Comparison of ENCODE assay signal across 16 cellular contexts in genomic region chr11:34658071-34659015, GRCh38. TPM values are rescaled to one million over a fixed set of nuclear protein-coding genes. Genes with fewer than 3 reads are reported as not detected.
DNase-seq lines count a peak whose midpoint lies in the region; ATAC-seq and TF ChIP-seq lines count a peak whose summit lies in the region.
"Had no signal": no experiment of that assay in that cellular context is flagged by ENCODE, and none has a peak within 500 bp of the region (broad histone marks: within the 10 kb centered on the region; RNA-seq: fewer than 3 reads in every experiment).

No MANE protein-coding gene starts in this region.

- H3K4me2 ChIP-seq in IMR-90 (ENCODE audit: low read depth, low read length), result no peak overlapping the region

- H2BK5ac ChIP-seq in IMR-90 (ENCODE audit: low read depth, low read length, poor library complexity, severe bottlenecking), result no peak overlapping the region

- H4K91ac ChIP-seq in IMR-90 (ENCODE audit: insufficient read depth, low read depth, low read length), result no peak overlapping the region

- H3K4me3 ChIP-seq in IMR-90 (ENCODE audit: insufficient read depth, low read depth, low read length), result no peak overlapping the region
- H3K4me3 ChIP-seq: HAP-1 had no signal

- no peak overlapping the region for H4K5ac ChIP-seq in IMR-90 (ENCODE audit: low read depth, low read length)

- 78% methylated on average over 1 of the region's 14 CpGs; no CpG with 5 or more reads in 1 of the 2 experiments for WGBS in IMR-90 (ENCODE audit: extremely low coverage in 2 of 2, insufficient read length in 1 of 2), 2 experiments

- H3K27ac ChIP-seq in IMR-90 (ENCODE audit: insufficient read depth, low read length), result no peak overlapping the region
- H3K27ac ChIP-seq in epithelial cell of prostate, result peak overlapping the region; percentile 99

- BruUV-seq in Calu3 (replicated peaks; lab: Mats Ljungman, UMichigan), result no TSS peak
- BruUV-seq in IMR-90 (replicated peaks; lab: Mats Ljungman, UMichigan), result no TSS peak

- H3K23ac ChIP-seq in IMR-90 (ENCODE audit: low read depth, low read length), result no peak overlapping the region

- no peak for TF ChIP-seq RAD21 in IMR-90 (IDR thresholded peaks at IDR 0.05; ENCODE audit: low read length)

- peak overlapping the region; percentile 11; the same call in 1 of the 2 replicates for H3K4ac ChIP-seq in IMR-90 (ENCODE audit: low read depth, low read length)

- 0 out of 2 replicates have a peak overlapping the region, but pooled peaks have one; percentile 7 for H2AK5ac ChIP-seq in IMR-90 (ENCODE audit: low read depth, low read length)

- no peaks in the 10 kb centered on the region for H3K27me3 Mint-ChIP-seq in Calu3 (ENCODE audit: unreplicated experiment)

- no peak overlapping the region for H3K9ac ChIP-seq in IMR-90 (ENCODE audit: low read depth, low read length)

- ATAC-seq in IMR-90 (ENCODE audit: low read depth) (no peak), HG03139 (IDR thresholded peaks at IDR 0.05; ENCODE audit: unreplicated experiment) (no peak), sciatic nerve (no peak)
- ATAC-seq: CD8-positive, alpha-beta T cell had no signal

- in situ Hi-C loops in IMR-90 (cut with MboI; ENCODE audit: low sequenced_read_pairs), result no loop called here

- H2BK120ac ChIP-seq in IMR-90 (ENCODE audit: low read depth, low read length), result peak overlapping the region; percentile 36; the same call in 1 of the 2 replicates

- no peaks in the 10 kb centered on the region for H3K36me3 ChIP-seq in IMR-90 (ENCODE audit: control insufficient read depth, insufficient read depth, low read length)
- H3K36me3 ChIP-seq: HAP-1 had no signal

- no peak overlapping the region; the same call in 1 of the 2 replicates for H3K18ac ChIP-seq in IMR-90 (ENCODE audit: low read depth, low read length)

- no peaks in the 10 kb centered on the region for H3K9me3 ChIP-seq in IMR-90 (ENCODE audit: control insufficient read depth, insufficient read depth, low read length)
- H3K9me3 ChIP-seq: HAP-1 had no signal

- H4K20me1 ChIP-seq in IMR-90 (ENCODE audit: insufficient read depth, low read length), result no peaks in the 10 kb centered on the region

- H2BK20ac ChIP-seq in IMR-90 (ENCODE audit: low read depth, low read length), result peak overlapping the region; percentile 45; the same call in 1 of the 2 replicates

- H3K14ac ChIP-seq in IMR-90 (replicated peaks; ENCODE audit: low read depth, low read length), result no peak overlapping the region

- no peak overlapping the region for H2AFZ ChIP-seq in IMR-90 (replicated peaks; ENCODE audit: low read length, poor library complexity)

- intact Hi-C loops in Calu3 (cut with micrococcal nuclease; ENCODE audit: unreplicated experiment) (no loop called here), IMR-90 (cut with micrococcal nuclease) (no loop called here), sciatic nerve (cut with DNase I) (no loop called here)

- peak overlapping the region; percentile 18; the same call in 1 of the 3 replicates for H2BK15ac ChIP-seq in IMR-90 (ENCODE audit: low read depth, low read length)

- H3K27ac Mint-ChIP-seq in Calu3 (ENCODE audit: unreplicated experiment), result peak overlapping the region; percentile 34
- H3K27ac Mint-ChIP-seq: CD8-positive, alpha-beta T cell had no signal

- CTCF ChIA-PET in Calu3 (lab: Charles Lee), result no interaction called here
- CTCF ChIA-PET in IMR-90 (lab: Yijun Ruan, JAX), result interaction anchor here (0.7 kb wide), 1 partner anchor 253 kb away, joined by 3 read pairs; no protein-coding TSS in a partner anchor

- no peak overlapping the region for H2AK9ac ChIP-seq in IMR-90 (replicated peaks; ENCODE audit: low read depth, low read length, poor library complexity)

- H3K36me3 Mint-ChIP-seq in Calu3 (ENCODE audit: insufficient read depth, unreplicated experiment), result peaks cover 98% of the 10 kb centered on the region
- H3K36me3 Mint-ChIP-seq: CD8-positive, alpha-beta T cell had no signal

- no peak overlapping the region for H3K4me3 Mint-ChIP-seq in Calu3 (ENCODE audit: low read depth, unreplicated experiment)
- H3K4me3 Mint-ChIP-seq: CD14-positive monocyte; CD8-positive, alpha-beta T cell had no signal

- no peaks in the 10 kb centered on the region for H3K9me3 Mint-ChIP-seq in Calu3 (ENCODE audit: low read depth, unreplicated experiment)
- H3K9me3 Mint-ChIP-seq: CD8-positive, alpha-beta T cell had no signal

- H3K27me3 ChIP-seq in IMR-90 (ENCODE audit: control insufficient read depth, insufficient read depth, low read length), result no peaks in the 10 kb centered on the region

- peaks cover 3% of the 10 kb centered on the region; the same call in 1 of the 2 replicates for H3K4me1 ChIP-seq in IMR-90 (ENCODE audit: control insufficient read depth, insufficient read depth, low read length)

- DNase-seq in NCI-H748 (lab: John Stamatoyannopoulos, UW; ENCODE audit: unreplicated experiment), result peak; percentile 24
- no peak for DNase-seq in NCI-H748 treated with DMSO at 0.1 percent for 48 hours (lab: John Stamatoyannopoulos, UW)
- DNase-seq in Calu3, result no peak
- no peak for DNase-seq in IMR-90
- no peak for DNase-seq in epithelial cell of prostate (ENCODE audit: low read depth, low spot score)
- no peak for DNase-seq in sciatic nerve (ENCODE audit: low spot score)
- DNase-seq: CD8-positive, alpha-beta T cell; COR-L47; DMS79 had no signal

- H4K8ac ChIP-seq in IMR-90 (ENCODE audit: low read depth in 2 of 2, low read length in 2 of 2), result no peak overlapping the region

- POLR2A ChIA-PET in IMR-90 (lab: Charles Lee; ENCODE audit: unreplicated experiment), result no interaction called here

- H3K79me1 ChIP-seq in IMR-90 (ENCODE audit: low read depth in 1 of 2, low read length in 2 of 2), result no peaks in the 10 kb centered on the region

- peaks cover 5% of the 10 kb centered on the region for H3K9me1 ChIP-seq in IMR-90 (ENCODE audit: insufficient read depth, low read length)

- peaks cover 45% of the 10 kb centered on the region for H3K4me1 Mint-ChIP-seq in Calu3 (ENCODE audit: low read depth, unreplicated experiment)

- dilution Hi-C loops in IMR-90 (cut with HindIII; ENCODE audit: low sequenced_read_pairs, unreplicated experiment), result no loop called here

- no peak overlapping the region for H3K56ac ChIP-seq in IMR-90 (ENCODE audit: extremely low read depth, insufficient read depth, low read length)

- TF ChIP-seq CTCF in Calu3 (IDR thresholded peaks at IDR 0.05; ENCODE audit: unreplicated experiment), result no peak
- no peak for TF ChIP-seq CTCF in IMR-90 (conservative IDR thresholded peaks at IDR 0.05; ENCODE audit: low read depth, low read length)

- TF ChIP-seq POLR2A in IMR-90 (IDR thresholded peaks at IDR 0.05; ENCODE audit: low read depth, low read length), result no peak

TF ChIP-seq in IMR-90, 13 proteins besides CTCF, POLR2A, EP300 and RAD21:
- no peak for TF ChIP-seq FOS (IDR thresholded peaks at IDR 0.05; ENCODE audit: low read depth, low read length)

RNA-seq across cellular contexts. Expression of gene EHF, which starts 37.5 kb away (rescaled TPM):
- total RNA-seq in Calu3 (2022) (286 and 299 TPM in 2 replicates), IMR-90 (2012; rRNA removed) (under 0.01 TPM in 1 of 2 replicates, not detected in the other), sciatic nerve (0.18 TPM)
- not detected in 2 replicates for polyA plus RNA-seq in IMR-90 (2012; rRNA removed)
- polyA plus RNA-seq in IMR-90 (2012; cell fraction: cytosol; rRNA removed), result not detected in 2 replicates
- polyA plus RNA-seq in IMR-90 (2012; cell fraction: nucleus; rRNA removed; ENCODE audit: low replicate concordance), result not detected in 2 replicates
- total RNA-seq: A673; CD8-positive, alpha-beta T cell; H1; HT1080 had no signal
- polyA plus RNA-seq: BJ, H1 had no signal

Comparison
In these comparisons a context has a peak if more than half of its experiments do, and no peak if none do; other contexts are left out.
1. RNA of gene EHF, which starts 37.5 kb away (total RNA-seq): 286 to 299 TPM in Calu3; 0.18 TPM in sciatic nerve (single experiment) and under 0.01 TPM in IMR-90; every median in the first group is over 100 times any median in the second.